ENCODE assay signal across 8 cellular contexts in genomic region chr4:38132140-38132673, GRCh38.
A peak's percentile ranks its signal among the peaks of the same experiment; 100 is the strongest.
DNase-seq lines count a peak whose midpoint lies in the region; ATAC-seq, FAIRE-seq and TF ChIP-seq lines count a peak whose summit lies in the region.

No MANE protein-coding gene starts in this region.

- H3K4me3 ChIP-seq in breast epithelium (no peak overlapping the region), HepG2 (replicated peaks in 1 of 3; ENCODE audit: insufficient read depth in 1 of 3, low read depth in 2 of 3, low read length in 3 of 3) (no peak overlapping the region; a peak in 1 of 6 replicates)

- peak overlapping the region; percentile 8 to 45 for H3K27ac ChIP-seq in breast epithelium
- H3K27ac ChIP-seq in HepG2 (ENCODE audit: extremely low read length, insufficient read depth, low read length) = peak overlapping the region; percentile 92

- H3K4me1 ChIP-seq in breast epithelium (no peaks in the 10 kb centered on the region), HepG2 (ENCODE audit: insufficient read depth, low read length) (peaks cover 89% of the 10 kb centered on the region)

- H3K27me3 ChIP-seq in breast epithelium (no peaks in the 10 kb centered on the region), HepG2 (ENCODE audit: control insufficient read depth in 1 of 2, insufficient read depth in 2 of 2, low read length in 2 of 2) (no peaks in the 10 kb centered on the region)

- peak overlapping the region; percentile 74 for H3K9ac ChIP-seq in HepG2 (ENCODE audit: insufficient read depth, low read depth, low read length)

- H3K9me3 ChIP-seq in breast epithelium (no peaks in the 10 kb centered on the region), HepG2 (ENCODE audit: low read length) (no peaks in the 10 kb centered on the region)

- no peaks in the 10 kb centered on the region for H3K79me2 ChIP-seq in HepG2 (ENCODE audit: insufficient read depth, low read length)

- WGBS in HepG2 (ENCODE audit: low lambda C conversion rate) = 54% methylated on average over 8 of the region's 8 CpGs

- TF ChIP-seq EP300 in HepG2 (IDR thresholded peaks at IDR 0.05; ENCODE audit: low read depth in 2 of 2, low read length in 2 of 2) = 0 out of 4 replicates have a peak, but pooled peaks of 1 of the 2 experiments have one; percentile 7
- no peak for TF ChIP-seq EP300 in HepG2 (CRISPR knock-in tag; IDR thresholded peaks at IDR 0.05; ENCODE audit: borderline replicate concordance)

- CTCF ChIA-PET in HepG2 (lab: Yijun Ruan, JAX; ENCODE audit: low intra/inter-chr PET ratio, low total read pairs) = no interaction called here

- intact Hi-C loops in breast epithelium (cut with DNase I; ENCODE audit: low total_unique reads) = no loop called here
- intact Hi-C loops in HepG2 (cut with micrococcal nuclease; ENCODE audit: unreplicated experiment) = loop anchor here (5.0 kb wide), 1 partner anchor 45 kb away; no protein-coding TSS in a partner anchor

- TF ChIP-seq POLR2A in breast epithelium (IDR thresholded peaks at IDR 0.05) (no peak), HepG2 (IDR thresholded peaks at IDR 0.05; ENCODE audit: insufficient read depth in 1 of 2, low read depth in 2 of 2, low read length in 2 of 2) (no peak)

- H4K20me1 ChIP-seq in HepG2 (ENCODE audit: insufficient read depth, low read length) = no peaks in the 10 kb centered on the region

- peak; percentile 61 for DNase-seq in T-helper 22 cell (ENCODE audit: low read depth)
- DNase-seq in breast epithelium (ENCODE audit: low spot score in 2 of 2) = peak in 1 of 2 donors; percentile 26
- no peak for DNase-seq in HepG2 (ENCODE audit: low spot score)
- peak; percentile 43 to 67 for DNase-seq in stimulated activated CD4-positive, alpha-beta T cell treated with anti-CD3 and anti-CD28 coated beads, Interleukin-4, amount 100 ng/mL, for 48 hours (ENCODE audit: low read depth in 2 of 2)
- DNase-seq in NCI-H2107 (lab: John Stamatoyannopoulos, UW) = no peak
- DNase-seq in D341Med (ENCODE audit: low spot score) = no peak

- in situ Hi-C loops in HepG2 (cut with HindIII; ENCODE audit: extremely low pct_ligation_motif_present, low pct_unique_long_range_greater_than_20kb) = loop anchor here (5.0 kb wide), 1 partner anchor 55 kb away; no protein-coding TSS in a partner anchor

- POLR2A ChIA-PET in HepG2 (lab: Yijun Ruan, JAX) = interaction anchor here (1.0 to 5.4 kb wide), 17 partner anchors 9 to 534 kb away, joined by 3 to 124 read pairs (median 9); no protein-coding TSS in a partner anchor

- H3K4me2 ChIP-seq in HepG2 (ENCODE audit: low read depth, low read length) = peak overlapping the region; percentile 38

- ATAC-seq in GM18517 (IDR thresholded peaks at IDR 0.05; ENCODE audit: unreplicated experiment) (peak; percentile 83), HG02973 (IDR thresholded peaks at IDR 0.05; ENCODE audit: unreplicated experiment) (peak; percentile 76), HepG2 (no peak)

- BruUV-seq in HepG2 (replicated peaks; lab: Mats Ljungman, UMichigan) = no TSS peak

- no peak for FAIRE-seq in HepG2 (lab: Jason Lieb, UNC)

- H2AFZ ChIP-seq in HepG2 (ENCODE audit: low read length) = no peak overlapping the region

- TF ChIP-seq CTCF in breast epithelium (IDR thresholded peaks at IDR 0.05) (no peak), HepG2 (CRISPR knock-in tag; IDR thresholded peaks at IDR 0.05) (no peak)

- TF ChIP-seq RAD21 in HepG2 (CRISPR knock-in tag; IDR thresholded peaks at IDR 0.05) = no peak

- no peaks in the 10 kb centered on the region for H3K36me3 ChIP-seq in breast epithelium
- peaks cover 0 to 3% of the 10 kb centered on the region in 2 experiments; a peak in 2 of 5 replicates for H3K36me3 ChIP-seq in HepG2 (replicated peaks in 1 of 2; ENCODE audit: control insufficient read depth in 1 of 2, insufficient read depth in 2 of 2, low read length in 2 of 2)

TF ChIP-seq in HepG2, 621 proteins besides CTCF, POLR2A, EP300 and RAD21:
- TF ChIP-seq BRD4 (CRISPR knock-in tag; IDR thresholded peaks at IDR 0.05) = peak; percentile 86; the same call in 1 of the 2 replicates
- TF ChIP-seq POLR2G (IDR thresholded peaks at IDR 0.05; ENCODE audit: low read depth, low read length) = peak; percentile 51; the same call in 1 of the 2 replicates
- TF ChIP-seq ZNF614 (CRISPR knock-in tag; IDR thresholded peaks at IDR 0.05; ENCODE audit: borderline replicate concordance) = no peak
- TF ChIP-seq, protein P1, sequence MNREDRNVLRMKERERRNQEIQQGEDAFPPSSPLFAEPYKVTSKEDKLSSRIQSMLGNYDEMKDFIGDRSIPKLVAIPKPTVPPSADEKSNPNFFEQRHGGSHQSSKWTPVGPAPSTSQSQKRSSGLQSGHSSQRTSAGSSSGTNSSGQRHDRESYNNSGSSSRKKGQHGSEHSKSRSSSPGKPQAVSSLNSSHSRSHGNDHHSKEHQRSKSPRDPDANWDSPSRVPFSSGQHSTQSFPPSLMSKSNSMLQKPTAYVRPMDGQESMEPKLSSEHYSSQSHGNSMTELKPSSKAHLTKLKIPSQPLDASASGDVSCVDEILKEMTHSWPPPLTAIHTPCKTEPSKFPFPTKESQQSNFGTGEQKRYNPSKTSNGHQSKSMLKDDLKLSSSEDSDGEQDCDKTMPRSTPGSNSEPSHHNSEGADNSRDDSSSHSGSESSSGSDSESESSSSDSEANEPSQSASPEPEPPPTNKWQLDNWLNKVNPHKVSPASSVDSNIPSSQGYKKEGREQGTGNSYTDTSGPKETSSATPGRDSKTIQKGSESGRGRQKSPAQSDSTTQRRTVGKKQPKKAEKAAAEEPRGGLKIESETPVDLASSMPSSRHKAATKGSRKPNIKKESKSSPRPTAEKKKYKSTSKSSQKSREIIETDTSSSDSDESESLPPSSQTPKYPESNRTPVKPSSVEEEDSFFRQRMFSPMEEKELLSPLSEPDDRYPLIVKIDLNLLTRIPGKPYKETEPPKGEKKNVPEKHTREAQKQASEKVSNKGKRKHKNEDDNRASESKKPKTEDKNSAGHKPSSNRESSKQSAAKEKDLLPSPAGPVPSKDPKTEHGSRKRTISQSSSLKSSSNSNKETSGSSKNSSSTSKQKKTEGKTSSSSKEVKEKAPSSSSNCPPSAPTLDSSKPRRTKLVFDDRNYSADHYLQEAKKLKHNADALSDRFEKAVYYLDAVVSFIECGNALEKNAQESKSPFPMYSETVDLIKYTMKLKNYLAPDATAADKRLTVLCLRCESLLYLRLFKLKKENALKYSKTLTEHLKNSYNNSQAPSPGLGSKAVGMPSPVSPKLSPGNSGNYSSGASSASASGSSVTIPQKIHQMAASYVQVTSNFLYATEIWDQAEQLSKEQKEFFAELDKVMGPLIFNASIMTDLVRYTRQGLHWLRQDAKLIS (CRISPR knock-in tag; IDR thresholded peaks at IDR 0.05) = 0 out of 2 replicates have a peak, but pooled peaks have one; percentile 39
- no peak for TF ChIP-seq E2F5 (CRISPR knock-in tag; conservative IDR thresholded peaks at IDR 0.05)
- no peak for TF ChIP-seq SAP130 (CRISPR knock-in tag; IDR thresholded peaks at IDR 0.05; ENCODE audit: low read depth)
- TF ChIP-seq ZBTB38 (CRISPR knock-in tag; IDR thresholded peaks at IDR 0.05) = peak; percentile 85
- TF ChIP-seq RBM22 (optimal IDR thresholded peaks at IDR 0.05; ENCODE audit: low read length) = peak; percentile 35
- 0 out of 2 replicates have a peak, but pooled peaks have one; percentile 22 for TF ChIP-seq TFDP1 (CRISPR knock-in tag; IDR thresholded peaks at IDR 0.05; ENCODE audit: borderline replicate concordance)
- TF ChIP-seq SALL1 (CRISPR knock-in tag; IDR thresholded peaks at IDR 0.05) = 0 out of 2 replicates have a peak, but pooled peaks have one; percentile 11
- TF ChIP-seq MEIS1 (CRISPR knock-in tag; IDR thresholded peaks at IDR 0.05; ENCODE audit: borderline replicate concordance) = no peak
- TF ChIP-seq RBFOX2 (IDR thresholded peaks at IDR 0.05; ENCODE audit: low read depth, low read length) = peak; percentile 18
- no peak for TF ChIP-seq NAIF1 (CRISPR knock-in tag; IDR thresholded peaks at IDR 0.05; ENCODE audit: borderline replicate concordance)

Comparison
In these comparisons a context has a peak if more than half of its experiments do, and no peak if none do; other contexts are left out.
1. DNase-seq: peak in T-helper 22 cell (single experiment) and stimulated activated CD4-positive, alpha-beta T cell treated with anti-CD3 and anti-CD28 coated beads, Interleukin-4, amount 100 ng/mL, for 48 hours (2 of 2); none in HepG2 (single experiment), NCI-H2107 (single experiment) and D341Med (single experiment).